Comparison of ENCODE assay signal across 23 cellular contexts in the genomic region with DNA sequence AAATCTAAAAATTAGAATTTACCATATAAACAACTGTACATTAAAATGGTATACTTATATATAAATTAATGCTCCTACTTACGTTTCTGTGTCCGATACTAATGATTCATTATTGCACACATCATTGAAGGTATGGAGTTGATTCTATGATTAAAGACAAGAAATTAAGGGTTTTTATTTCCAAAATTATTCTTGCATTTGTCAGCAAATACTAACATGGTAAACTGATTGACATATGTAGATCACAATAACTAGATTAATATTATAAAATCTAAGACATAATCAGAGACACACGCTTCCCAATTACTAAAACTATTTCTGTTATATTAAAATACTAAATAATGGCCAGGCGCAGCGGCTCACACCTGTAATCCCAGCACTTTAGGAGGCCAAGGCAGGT.
"Had no signal": no experiment of that assay in that cellular context is flagged by ENCODE, and none has a peak within 500 bp of the region (broad histone marks: within the 10 kb centered on the region; RNA-seq: fewer than 3 reads in every experiment).

No MANE protein-coding gene starts in this region.

- H3K4me3 Mint-ChIP-seq: effector memory CD8-positive, alpha-beta T cell; endodermal cell; memory B cell had no signal

- ATAC-seq: effector memory CD8-positive, alpha-beta T cell; esophagus mucosa; gastroesophageal sphincter; heart right ventricle; left cardiac atrium; left lung; left ventricle myocardium superior; lower lobe of right lung had no signal

- H3K4me1 ChIP-seq: esophagus squamous epithelium, lower lobe of right lung had no signal

- H3K27ac Mint-ChIP-seq: memory B cell had no signal

- FAIRE-seq: colon, endometrium had no signal

- H3K4me3 ChIP-seq: coronary artery, esophagus squamous epithelium, gastroesophageal sphincter, heart right ventricle, left lung, lower lobe of right lung had no signal

- H3K27me3 ChIP-seq: esophagus squamous epithelium, gastroesophageal sphincter, heart right ventricle, left lung had no signal

- H3K27ac ChIP-seq: coronary artery, epithelial cell of prostate, esophagus squamous epithelium, gastroesophageal sphincter, heart right ventricle, lower lobe of right lung had no signal

- H3K9me3 Mint-ChIP-seq: effector memory CD8-positive, alpha-beta T cell had no signal

- H3K9me3 ChIP-seq: esophagus squamous epithelium, gastroesophageal sphincter, heart right ventricle, left lung, lower lobe of right lung had no signal

- H3K27me3 Mint-ChIP-seq: effector memory CD8-positive, alpha-beta T cell; memory B cell had no signal

- DNase-seq: cerebellar nuclear complex; effector CD8-positive, alpha-beta T cell; effector memory CD8-positive, alpha-beta T cell; endodermal cell; erythroblast; esophagus squamous epithelium; foreskin fibroblast; foreskin melanocyte; heart right ventricle; hippocampal formation; left cardiac atrium; left lung; left ventricle myocardium superior; lower lobe of right lung; mesendoderm; midbrain had no signal
